In genomic region chr2:241994086-241994485, GRCh38 we compare ENCODE assay signal across 24 cellular contexts.
"Had no signal": no experiment of that assay in that cellular context is flagged by ENCODE, and none has a peak within 500 bp of the region (broad histone marks: within the 10 kb centered on the region; RNA-seq: fewer than 3 reads in every experiment).

No MANE protein-coding gene starts in this region.

- H3K9me3 Mint-ChIP-seq: naive thymus-derived CD8-positive, alpha-beta T cell had no signal

- H3K4me3 Mint-ChIP-seq: dendritic cell treated with granulocyte-macrophage colony-stimulating factor and Interleukin-4, amounts not matched to agents 40 ng/mL and 50 ng/mL, for 4 days; endodermal cell; naive thymus-derived CD8-positive, alpha-beta T cell; nephron progenitor cell; stimulated activated memory B cell treated with anti-CD40 and anti-IgM and Interleukin-4, amounts not matched to agents 10 μg/mL and 1 μg/mL and 100 μg/mL, for 72 hours had no signal

- H3K4me1 ChIP-seq: gastrocnemius medialis, heart left ventricle, lower lobe of right lung, prostate gland, right atrium auricular region, sigmoid colon, tibial nerve, upper lobe of left lung had no signal

- H3K27me3 Mint-ChIP-seq: naive thymus-derived CD8-positive, alpha-beta T cell; stimulated activated memory B cell treated with anti-CD40 and anti-IgM and Interleukin-4, amounts not matched to agents 10 μg/mL and 1 μg/mL and 100 μg/mL, for 72 hours had no signal

- DNase-seq: effector CD8-positive, alpha-beta T cell; endodermal cell; foreskin fibroblast; gastrocnemius medialis; heart left ventricle; hippocampal formation; left cardiac atrium; left ventricle myocardium superior; lower lobe of right lung; naive thymus-derived CD8-positive, alpha-beta T cell; nephron progenitor cell; nucleus accumbens; sigmoid colon; stimulated activated CD4-positive, alpha-beta T cell treated with anti-CD3 and anti-CD28 coated beads, Interleukin-4, amount 100 ng/mL, for 4 hours; stimulated activated naive CD8-positive, alpha-beta T cell treated with anti-CD3 and anti-CD28 coated beads, Interleukin-15, Interleukin-2, amounts not matched to agents 100 U/mL and 50 U/mL, for 24 hours; upper lobe of left lung had no signal

- H3K9me3 ChIP-seq: gastrocnemius medialis, heart left ventricle, lower lobe of right lung, prostate gland, right atrium auricular region, sigmoid colon, thoracic aorta, tibial nerve, upper lobe of left lung had no signal

- H3K4me1 Mint-ChIP-seq: endodermal cell, nephron progenitor cell had no signal

- ATAC-seq: esophagus mucosa; gastrocnemius medialis; heart left ventricle; left cardiac atrium; left ventricle myocardium superior; naive thymus-derived CD8-positive, alpha-beta T cell; stimulated activated memory B cell treated with anti-CD40 and anti-IgM and Interleukin-4, amounts not matched to agents 10 μg/mL and 1 μg/mL and 100 μg/mL, for 72 hours; stimulated activated naive CD8-positive, alpha-beta T cell treated with anti-CD3 and anti-CD28 coated beads, Interleukin-15, Interleukin-2, amounts not matched to agents 100 U/mL and 50 U/mL, for 24 hours had no signal

- H3K27ac Mint-ChIP-seq: dendritic cell treated with granulocyte-macrophage colony-stimulating factor and Interleukin-4, amounts not matched to agents 40 ng/mL and 50 ng/mL, for 4 days; endodermal cell; naive thymus-derived CD8-positive, alpha-beta T cell; nephron progenitor cell; stimulated activated memory B cell treated with anti-CD40 and anti-IgM and Interleukin-4, amounts not matched to agents 10 μg/mL and 1 μg/mL and 100 μg/mL, for 72 hours had no signal

- H3K27ac ChIP-seq: epithelial cell of prostate, gastrocnemius medialis, heart left ventricle, lower lobe of right lung, prostate gland, right atrium auricular region, sigmoid colon, thoracic aorta, tibial nerve, upper lobe of left lung had no signal

- H3K36me3 ChIP-seq: gastrocnemius medialis, heart left ventricle, lower lobe of right lung, prostate gland, right atrium auricular region, sigmoid colon, thoracic aorta, tibial nerve, upper lobe of left lung had no signal

- H3K27me3 ChIP-seq: right atrium auricular region, sigmoid colon, tibial nerve, upper lobe of left lung had no signal

- H3K4me3 ChIP-seq: gastrocnemius medialis, heart left ventricle, lower lobe of right lung, prostate gland, right atrium auricular region, sigmoid colon, thoracic aorta, tibial nerve, upper lobe of left lung had no signal
